Comparison of ENCODE assay signal across 9 cellular contexts in genomic region chr7:134890246-134891240, GRCh38.
DNase-seq lines count a peak whose midpoint lies in the region; ATAC-seq and TF ChIP-seq lines count a peak whose summit lies in the region.
"Had no signal": no experiment of that assay in that cellular context is flagged by ENCODE, and none has a peak within 500 bp of the region (broad histone marks: within the 10 kb centered on the region; RNA-seq: fewer than 3 reads in every experiment).

No MANE protein-coding gene starts in this region.

- TF ChIP-seq POLR2A in right lobe of liver (IDR thresholded peaks at IDR 0.05): no peak

- peak overlapping the region; percentile 94 for H3K4me2 ChIP-seq in mammary epithelial cell (ENCODE audit: insufficient read depth, low read depth, low read length)

- no TSS peak for BruUV-seq in mammary epithelial cell (replicated peaks; lab: Mats Ljungman, UMichigan)

- H3K27me3 ChIP-seq in mammary epithelial cell (ENCODE audit: insufficient read depth, low read length) (no peaks in the 10 kb centered on the region), right lobe of liver (no peaks in the 10 kb centered on the region)

- TF ChIP-seq CTCF in mammary epithelial cell (conservative IDR thresholded peaks at IDR 0.05 in 1 of 2, IDR thresholded peaks at IDR 0.05 in 1 of 2; ENCODE audit: extremely low read depth in 1 of 2, insufficient read depth in 1 of 2, low read depth in 1 of 2, low read length in 2 of 2): no peak
- no peak for TF ChIP-seq CTCF in right lobe of liver (IDR thresholded peaks at IDR 0.05)

- peaks cover 52% of the 10 kb centered on the region for H3K79me2 ChIP-seq in mammary epithelial cell (ENCODE audit: insufficient read depth, low read length)

- H3K9me3 ChIP-seq in mammary epithelial cell (replicated peaks; ENCODE audit: insufficient read depth, low read length) (peaks cover 1% of the 10 kb centered on the region), right lobe of liver (no peaks in the 10 kb centered on the region)

- dilution Hi-C loops in mammary epithelial cell (cut with HindIII; ENCODE audit: low sequenced_read_pairs): no loop called here

- CTCF ChIA-PET in mammary epithelial cell (lab: Charles Lee; ENCODE audit: low non-redundant PET): no interaction called here

- no peaks in the 10 kb centered on the region for H4K20me1 ChIP-seq in mammary epithelial cell (ENCODE audit: insufficient read depth, low read length)

- H3K4me1 ChIP-seq in mammary epithelial cell (ENCODE audit: insufficient read depth, low read length): peaks cover 45% of the 10 kb centered on the region
- H3K4me1 ChIP-seq in right lobe of liver: peaks cover 0 to 37% (median 4%) of the 10 kb centered on the region in 4 donors

- intact Hi-C loops in mammary epithelial cell (cut with micrococcal nuclease) (loop anchor here (2.0 to 5.0 kb wide), 3 partner anchors 46 to 282 kb away; partner anchors contain the start of genes CALD1 and CYREN), right lobe of liver (cut with DNase I) (no loop called here)

- H3K36me3 ChIP-seq in mammary epithelial cell (ENCODE audit: insufficient read depth, low read length): peaks cover 2% of the 10 kb centered on the region
- no peaks in the 10 kb centered on the region for H3K36me3 ChIP-seq in right lobe of liver

- H3K4me3 ChIP-seq in mammary epithelial cell (replicated peaks in 1 of 3; ENCODE audit: insufficient read depth in 1 of 3, low read depth in 2 of 3, low read length in 3 of 3) (peak overlapping the region; percentile 74 to 90 (median 75)), right lobe of liver (peak overlapping the region in 1 of 3 donors; percentile 56)

- peak overlapping the region; percentile 41 for H3K9ac ChIP-seq in mammary epithelial cell (ENCODE audit: insufficient read depth, low read length)

- in situ Hi-C loops in mammary epithelial cell (cut with MboI; ENCODE audit: low sequenced_read_pairs in 2 of 2): no loop called here

- H2AFZ ChIP-seq in mammary epithelial cell (ENCODE audit: low read depth, low read length): peak overlapping the region; percentile 54

- WGBS in mammary epithelial cell (ENCODE audit: low coverage, missing lambda C conversion rate): 14% methylated on average over 10 of the region's 10 CpGs
- 20% methylated on average over 2 of the region's 10 CpGs for WGBS in right lobe of liver (ENCODE audit: insufficient coverage, low coverage, low lambda C conversion rate, missing lambda C conversion rate)

- DNase-seq in NCI-H2081 (lab: John Stamatoyannopoulos, UW) (peak; percentile 13 to 76), NCI-H2081 treated with DMSO at 0.1 percent for 48 hours (lab: John Stamatoyannopoulos, UW) (no peak), mammary epithelial cell (peak; percentile 90), right lobe of liver (peak; percentile 48 to 62 (median 60)), ureter (ENCODE audit: low spot score) (peak; percentile 55), activated gamma-delta T cell treated with Interleukin-2 at 50 U/mL for 16 hours (no peak), GM19238 (ENCODE audit: insufficient read length, low spot score) (no peak)
- DNase-seq: CD8-positive, alpha-beta memory T cell had no signal

- peak overlapping the region; percentile 88 for H3K27ac ChIP-seq in mammary epithelial cell (ENCODE audit: insufficient read depth, low read depth, low read length)
- peak overlapping the region; percentile 7 to 95 (median 92) for H3K27ac ChIP-seq in right lobe of liver

- ATAC-seq in right lobe of liver (no peak), HG03520 (IDR thresholded peaks at IDR 0.05; ENCODE audit: unreplicated experiment) (no peak)

Comparison
In these comparisons a context has a peak if more than half of its experiments do, and no peak if none do; other contexts are left out.
1. DNase-seq: peak in NCI-H2081 (2 of 2), mammary epithelial cell (single experiment), right lobe of liver (3 of 3) and ureter (single experiment); none in NCI-H2081 treated with DMSO at 0.1 percent for 48 hours (single experiment), activated gamma-delta T cell treated with Interleukin-2 at 50 U/mL for 16 hours (single experiment) and GM19238 (single experiment).